Comparison of ENCODE assay signal across 8 cellular contexts in the genomic region with DNA sequence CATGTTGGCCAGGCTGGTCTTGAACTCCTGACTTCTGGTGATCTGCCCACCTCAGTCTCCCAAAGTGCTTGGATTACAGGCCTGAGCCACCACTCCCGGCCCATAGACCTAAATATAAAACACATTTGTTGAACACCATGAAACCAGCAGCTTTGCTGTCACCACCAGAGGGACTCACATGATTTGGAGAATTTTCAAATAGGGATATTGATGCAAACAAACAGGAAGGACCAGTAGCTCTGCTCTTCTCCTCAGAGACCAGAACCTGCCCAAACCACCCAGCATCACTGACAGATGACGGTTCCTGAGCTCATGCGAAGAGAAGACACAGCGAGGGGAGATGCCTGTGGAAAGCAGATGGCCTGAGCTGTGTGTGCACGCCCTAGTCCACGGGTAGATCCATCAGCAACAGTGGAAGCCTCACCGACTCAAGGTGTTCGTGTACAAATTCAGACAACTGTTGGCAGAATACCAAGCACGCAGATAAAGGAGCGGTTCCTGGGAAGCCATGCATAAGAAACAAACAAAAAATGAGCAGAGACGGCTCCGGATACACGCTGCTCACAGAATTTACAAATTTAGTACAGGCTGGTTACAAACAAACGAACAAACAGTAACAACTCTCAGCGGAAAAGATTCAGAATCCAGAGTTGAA. TPM values are rescaled to one million over a fixed set of nuclear protein-coding genes. Genes with fewer than 3 reads are reported as not detected.
DNase-seq lines count a peak whose midpoint lies in the region; ATAC-seq, FAIRE-seq and TF ChIP-seq lines count a peak whose summit lies in the region.
"Not testable (repeated sequence)": the region's sequence is repeated elsewhere in the genome, so short reads cannot be mapped to it uniquely, and the experiment has no call there.

No MANE protein-coding gene starts in this region.

- TF ChIP-seq RAD21 in IMR-90 (IDR thresholded peaks at IDR 0.05; ENCODE audit: low read length) = not testable (repeated sequence)

- not testable (repeated sequence) for H3K4ac ChIP-seq in IMR-90 (ENCODE audit: low read depth, low read length)

- not testable (repeated sequence) for H3K9ac ChIP-seq in BLaER1; IMR-90 (ENCODE audit: low read depth, low read length)

- H4K20me1 ChIP-seq in BLaER1; IMR-90 (ENCODE audit: insufficient read depth, low read length): not testable (repeated sequence)

- not testable (repeated sequence) for H3K9me3 ChIP-seq in BLaER1; IMR-90 (ENCODE audit: control insufficient read depth, insufficient read depth, low read length); RWPE2 (ENCODE audit: severe bottlenecking); esophagus squamous epithelium; right lobe of liver; pancreas

- not testable (repeated sequence) for H2AK5ac ChIP-seq in IMR-90 (ENCODE audit: low read depth, low read length)

- not testable (repeated sequence) for H3K4me1 ChIP-seq in BLaER1; IMR-90 (ENCODE audit: control insufficient read depth, insufficient read depth, low read length); RWPE2 (ENCODE audit: insufficient read depth, poor library complexity, severe bottlenecking); esophagus squamous epithelium; right lobe of liver; pancreas

- H4K91ac ChIP-seq in IMR-90 (ENCODE audit: insufficient read depth, low read depth, low read length) = not testable (repeated sequence)

- not testable (repeated sequence) for H3K23ac ChIP-seq in IMR-90 (ENCODE audit: low read depth, low read length)

- H3K9me3 Mint-ChIP-seq in brain = not testable (repeated sequence)

- H4K5ac ChIP-seq in IMR-90 (ENCODE audit: low read depth, low read length) = not testable (repeated sequence)

- BruUV-seq in IMR-90 (replicated peaks; lab: Mats Ljungman, UMichigan) = not testable (repeated sequence)

- dilution Hi-C loops in IMR-90 (cut with HindIII; ENCODE audit: low sequenced_read_pairs, unreplicated experiment) = not testable (repeated sequence)

- CTCF ChIA-PET in IMR-90 (lab: Yijun Ruan, JAX) = not testable (repeated sequence)

- not testable (repeated sequence) for H3K79me1 ChIP-seq in IMR-90 (ENCODE audit: low read depth in 1 of 2, low read length in 2 of 2)

- peak overlapping the region in 1 of 5 experiments; percentile 0 for H3K4me3 Mint-ChIP-seq in brain

- H3K27me3 Mint-ChIP-seq in brain = not testable (repeated sequence)

- not testable (repeated sequence) for H3K56ac ChIP-seq in IMR-90 (ENCODE audit: extremely low read depth, insufficient read depth, low read length)

- intact Hi-C loops in IMR-90 (cut with micrococcal nuclease); esophagus squamous epithelium (cut with DNase I); right lobe of liver (cut with DNase I); pancreas (cut with DNase I): not testable (repeated sequence)

- not testable (repeated sequence) for TF ChIP-seq POLR2A in IMR-90 (IDR thresholded peaks at IDR 0.05; ENCODE audit: low read depth, low read length); esophagus squamous epithelium (IDR thresholded peaks at IDR 0.05); right lobe of liver (IDR thresholded peaks at IDR 0.05)

- H3K9me1 ChIP-seq in IMR-90 (ENCODE audit: insufficient read depth, low read length) = not testable (repeated sequence)

- peak overlapping the region in 3 of 5 experiments; percentile 16 to 68 (median 24) for H3K27ac Mint-ChIP-seq in brain

- not testable (repeated sequence) for H3K4me3 ChIP-seq in BLaER1; IMR-90 (ENCODE audit: insufficient read depth, low read depth, low read length); RWPE2 (ENCODE audit: severe bottlenecking); esophagus squamous epithelium; right lobe of liver; pancreas

- not testable (repeated sequence) for H3K4me1 Mint-ChIP-seq in brain

- not testable (repeated sequence) for H3K27ac ChIP-seq in BLaER1; IMR-90 (ENCODE audit: insufficient read depth, low read length); RWPE2 (ENCODE audit: poor library complexity, severe bottlenecking); esophagus squamous epithelium; right lobe of liver; pancreas

- in situ Hi-C loops in IMR-90 (cut with MboI; ENCODE audit: low sequenced_read_pairs) = not testable (repeated sequence)

- ATAC-seq in IMR-90 (ENCODE audit: low read depth) = 0 out of 2 replicates have a peak, but pooled peaks have one; percentile 40
- ATAC-seq in RWPE2 (ENCODE audit: low read depth) = peak; percentile 28; the same call in 1 of the 3 replicates
- ATAC-seq in right lobe of liver = peak; percentile 67 to 80 (median 68)
- peak; percentile 50 to 78 (median 70) for ATAC-seq in pancreas

- H2AK9ac ChIP-seq in IMR-90 (replicated peaks; ENCODE audit: low read depth, low read length, poor library complexity) = not testable (repeated sequence)

- not testable (repeated sequence) for H2BK5ac ChIP-seq in IMR-90 (ENCODE audit: low read depth, low read length, poor library complexity, severe bottlenecking)

- not testable (repeated sequence) for H3K18ac ChIP-seq in IMR-90 (ENCODE audit: low read depth, low read length)

- H3K4me2 ChIP-seq in BLaER1 = peak overlapping the region; percentile 43
- not testable (repeated sequence) for H3K4me2 ChIP-seq in IMR-90 (ENCODE audit: low read depth, low read length)

- not testable (repeated sequence) for TF ChIP-seq CTCF in IMR-90 (conservative IDR thresholded peaks at IDR 0.05; ENCODE audit: low read depth, low read length); RWPE2 (IDR thresholded peaks at IDR 0.05; ENCODE audit: poor library complexity, severe bottlenecking); brain (conservative IDR thresholded peaks at IDR 0.05); pancreas (IDR thresholded peaks at IDR 0.05)
- TF ChIP-seq CTCF in esophagus squamous epithelium (IDR thresholded peaks at IDR 0.05) (peak in 4 of 6 experiments; percentile 10 to 28 (median 14)), right lobe of liver (IDR thresholded peaks at IDR 0.05) (peak; percentile 18 to 37 (median 28))

- not testable (repeated sequence) for DNase-seq in IMR-90; RWPE2 (ENCODE audit: low spot score); esophagus squamous epithelium (lab: John Stamatoyannopoulos, UW); right lobe of liver; pancreas
- DNase-seq in NCI-H2171 treated with DMSO at 0.1 percent for 48 hours (lab: John Stamatoyannopoulos, UW) = peak; percentile 67

- H3K36me3 ChIP-seq in BLaER1; IMR-90 (ENCODE audit: control insufficient read depth, insufficient read depth, low read length); RWPE2 (ENCODE audit: low read depth); esophagus squamous epithelium; right lobe of liver; pancreas: not testable (repeated sequence)

- H3K14ac ChIP-seq in IMR-90 (replicated peaks; ENCODE audit: low read depth, low read length) = not testable (repeated sequence)

- not testable (repeated sequence) for H2BK120ac ChIP-seq in IMR-90 (ENCODE audit: low read depth, low read length)

- H4K8ac ChIP-seq in IMR-90 (ENCODE audit: low read depth in 2 of 2, low read length in 2 of 2) = not testable (repeated sequence)

- H3K27me3 ChIP-seq in BLaER1; IMR-90 (ENCODE audit: control insufficient read depth, insufficient read depth, low read length); RWPE2 (ENCODE audit: insufficient read depth, poor library complexity, severe bottlenecking); right lobe of liver; pancreas: not testable (repeated sequence)
- H3K27me3 ChIP-seq in esophagus squamous epithelium = peaks cover 0 to 16% (median 0%) of the 10 kb centered on the region in 4 donors

- POLR2A ChIA-PET in IMR-90 (lab: Charles Lee; ENCODE audit: unreplicated experiment) = not testable (repeated sequence)

- not testable (repeated sequence) for H2BK15ac ChIP-seq in IMR-90 (ENCODE audit: low read depth, low read length)

- not testable (repeated sequence) for H2BK20ac ChIP-seq in IMR-90 (ENCODE audit: low read depth, low read length)

- WGBS in IMR-90 (ENCODE audit: extremely low coverage in 2 of 2, insufficient read length in 1 of 2), 2 experiments = 20% methylated on average over 8 of the region's 15 CpGs; no CpG with 5 or more reads in 1 of the 2 experiments
- WGBS in esophagus squamous epithelium, 2 donors = 37 to 56% methylated on average over 14 of the region's 15 CpGs
- WGBS in right lobe of liver (ENCODE audit: insufficient coverage, low coverage, low lambda C conversion rate, missing lambda C conversion rate) = 57% methylated on average over 14 of the region's 15 CpGs
- 23 to 30% methylated on average over 14 of the region's 15 CpGs for WGBS in pancreas, 2 donors

- FAIRE-seq in pancreas (lab: Jason Lieb, UNC) = not testable (repeated sequence)

- not testable (repeated sequence) for H3K36me3 Mint-ChIP-seq in brain

- H2AFZ ChIP-seq in IMR-90 (replicated peaks; ENCODE audit: low read length, poor library complexity) = not testable (repeated sequence)

RNA-seq across cellular contexts. Expression of a gene that starts 30.8 kb away (rescaled TPM):
- total RNA-seq in IMR-90 (2012; rRNA removed) (19.5 and 27.8 TPM in 2 replicates), esophagus squamous epithelium (10 to 100 TPM; 27.1 to 63.8 (median 45.8) TPM), right lobe of liver (10 to 100 TPM; 17.6 to 24.2 (median 19.5) TPM), pancreas (10 to 100 TPM; 16.4 to 31.6 (median 17.6) TPM)
- polyA plus RNA-seq in IMR-90 (2012; rRNA removed) (21.4 and 21.8 TPM in 2 replicates), brain (ENCODE audit: insufficient read depth, low read depth, low replicate concordance) (27.0 TPM), pancreas (10 to 100 TPM; 31.8 to 35.8 TPM)
- 13.6 and 15.2 TPM in 2 replicates for polyA plus RNA-seq in IMR-90 (2012; cell fraction: cytosol; rRNA removed)
- 29.2 and 34.1 TPM in 2 replicates for polyA plus RNA-seq in IMR-90 (2012; cell fraction: nucleus; rRNA removed; ENCODE audit: low replicate concordance)
